ENCODE assay signal across 9 cellular contexts in genomic region chr10:123153486-123154091, GRCh38. TPM values are rescaled to one million over a fixed set of nuclear protein-coding genes. Genes with fewer than 3 reads are reported as not detected.
A peak's percentile ranks its signal among the peaks of the same experiment; 100 is the strongest.
DNase-seq lines count a peak whose midpoint lies in the region; ATAC-seq and TF ChIP-seq lines count a peak whose summit lies in the region.
"Had no signal": no experiment of that assay in that cellular context is flagged by ENCODE, and none has a peak within 500 bp of the region (broad histone marks: within the 10 kb centered on the region; RNA-seq: fewer than 3 reads in every experiment).

No MANE protein-coding gene starts in this region.

- peak overlapping the region; percentile 99 for H3K27ac Mint-ChIP-seq in activated naive CD4-positive, alpha-beta T cell treated with anti-CD3 and anti-CD28 coated beads, Interleukin-2, amount 10 ng/mL, durations not matched to agents 7 days and 5 days
- peak overlapping the region; percentile 99 for H3K27ac Mint-ChIP-seq in activated B cell treated with CpG ODN at 0.5 μM for 24 hours

- POLR2A ChIA-PET in activated B cell treated with CpG ODN at 0.5 μM for 24 hours (lab: Charles Lee): interaction anchor here (0.6 to 2.0 kb wide), 16 partner anchors 8 to 1308 kb away, joined by 3 to 18 read pairs (median 4); partner anchors contain the start of genes ACADSB, C10orf88, IKZF5 and LHPP

- TF ChIP-seq CTCF in activated B cell treated with CpG ODN at 0.5 μM for 24 hours (IDR thresholded peaks at IDR 0.05) (no peak), lower lobe of right lung (IDR thresholded peaks at IDR 0.05) (no peak), GM10266 (IDR thresholded peaks at IDR 0.05; ENCODE audit: control insufficient read depth, insufficient read depth, low read depth, missing control alignments) (no peak)

- H3K4me3 Mint-ChIP-seq in activated naive CD4-positive, alpha-beta T cell treated with anti-CD3 and anti-CD28 coated beads, Interleukin-2, amount 10 ng/mL, durations not matched to agents 7 days and 5 days: peak overlapping the region; percentile 98
- H3K4me3 Mint-ChIP-seq in activated B cell treated with CpG ODN at 0.5 μM for 24 hours: peak overlapping the region; percentile 100

- DNase-seq in activated naive CD4-positive, alpha-beta T cell treated with anti-CD3 and anti-CD28 coated beads, Interleukin-2, amount 10 ng/mL, durations not matched to agents 7 days and 5 days: no peak
- no peak for DNase-seq in activated naive CD4-positive, alpha-beta T cell treated with Interleukin-2 at 50 U/mL for 16 hours
- DNase-seq in activated B cell treated with CpG ODN at 0.5 μM for 24 hours: no peak
- no peak for DNase-seq in lower lobe of right lung
- no peak for DNase-seq in GM10266 (ENCODE audit: extremely low spot score)
- DNase-seq in head of caudate nucleus: no peak
- DNase-seq in RKO (ENCODE audit: low spot score): no peak

- H3K9me3 ChIP-seq in lower lobe of right lung (no peaks in the 10 kb centered on the region), subcutaneous abdominal adipose tissue (ENCODE audit: control insufficient read depth in 5 of 5, low read length in 5 of 5) (no peaks in the 10 kb centered on the region)

- intact Hi-C loops in activated B cell treated with CpG ODN at 0.5 μM for 24 hours (cut with micrococcal nuclease) (loop anchor here (1.0 to 5.0 kb wide), 12 partner anchors 88 to 1764 kb away; partner anchors contain the start of genes ABRAXAS2, C10orf88, FAM24B and IKZF5), lower lobe of right lung (cut with DNase I) (no loop called here), head of caudate nucleus (cut with DNase I) (loop anchor here (10.0 kb wide), 1 partner anchor 141 kb away; no protein-coding TSS in a partner anchor)

- H3K27me3 ChIP-seq in lower lobe of right lung (ENCODE audit: low read depth) (peaks cover 45% of the 10 kb centered on the region), subcutaneous abdominal adipose tissue (ENCODE audit: control insufficient read depth in 5 of 5, insufficient read depth in 4 of 5, low read length in 5 of 5) (peaks cover 31 to 42% (median 38%) of the 10 kb centered on the region in 5 donors)

- H3K36me3 ChIP-seq in lower lobe of right lung (peaks cover 30% of the 10 kb centered on the region), subcutaneous abdominal adipose tissue (ENCODE audit: control insufficient read depth in 5 of 5, insufficient read depth in 5 of 5, low read length in 5 of 5) (peaks cover 16 to 22% (median 20%) of the 10 kb centered on the region in 5 donors)

- peaks cover 31% of the 10 kb centered on the region for H3K27me3 Mint-ChIP-seq in activated naive CD4-positive, alpha-beta T cell treated with anti-CD3 and anti-CD28 coated beads, Interleukin-2, amount 10 ng/mL, durations not matched to agents 7 days and 5 days
- peaks cover 18% of the 10 kb centered on the region for H3K27me3 Mint-ChIP-seq in activated B cell treated with CpG ODN at 0.5 μM for 24 hours

- H3K4me1 Mint-ChIP-seq in activated naive CD4-positive, alpha-beta T cell treated with anti-CD3 and anti-CD28 coated beads, Interleukin-2, amount 10 ng/mL, durations not matched to agents 7 days and 5 days: peaks cover 77% of the 10 kb centered on the region
- peaks cover 73% of the 10 kb centered on the region for H3K4me1 Mint-ChIP-seq in activated B cell treated with CpG ODN at 0.5 μM for 24 hours

- H3K4me1 ChIP-seq in lower lobe of right lung (peaks cover 46% of the 10 kb centered on the region), subcutaneous abdominal adipose tissue (ENCODE audit: control insufficient read depth in 5 of 5, insufficient read depth in 5 of 5, low read length in 5 of 5) (peaks cover 5 to 41% (median 40%) of the 10 kb centered on the region in 5 donors)

- H3K4me3 ChIP-seq in lower lobe of right lung: peak overlapping the region; percentile 89
- peak overlapping the region in 3 of 5 donors; percentile 32 to 95 (median 91) for H3K4me3 ChIP-seq in subcutaneous abdominal adipose tissue (ENCODE audit: low read depth in 1 of 5, low read length in 5 of 5)

- no peak overlapping the region for H3K9ac ChIP-seq in subcutaneous abdominal adipose tissue (ENCODE audit: low read length in 5 of 5)

- no peak for ATAC-seq in activated B cell treated with CpG ODN at 0.5 μM for 24 hours (ENCODE audit: low read depth)
- ATAC-seq in lower lobe of right lung: no peak

- H3K36me3 Mint-ChIP-seq in activated naive CD4-positive, alpha-beta T cell treated with anti-CD3 and anti-CD28 coated beads, Interleukin-2, amount 10 ng/mL, durations not matched to agents 7 days and 5 days: peaks cover 43% of the 10 kb centered on the region
- peaks cover 40% of the 10 kb centered on the region for H3K36me3 Mint-ChIP-seq in activated B cell treated with CpG ODN at 0.5 μM for 24 hours (ENCODE audit: low read depth)

- no peaks in the 10 kb centered on the region for H3K9me3 Mint-ChIP-seq in activated naive CD4-positive, alpha-beta T cell treated with anti-CD3 and anti-CD28 coated beads, Interleukin-2, amount 10 ng/mL, durations not matched to agents 7 days and 5 days
- no peaks in the 10 kb centered on the region for H3K9me3 Mint-ChIP-seq in activated B cell treated with CpG ODN at 0.5 μM for 24 hours

- CTCF ChIA-PET in activated naive CD4-positive, alpha-beta T cell treated with anti-CD3 and anti-CD28 coated beads, Interleukin-2, amount 10 ng/mL, durations not matched to agents 7 days and 5 days (lab: Charles Lee): interaction anchor here (0.5 to 1.6 kb wide), 4 partner anchors 8 to 1099 kb away, joined by 3 to 4 read pairs (median 3); no protein-coding TSS in a partner anchor
- CTCF ChIA-PET in activated B cell treated with CpG ODN at 0.5 μM for 24 hours (lab: Charles Lee): interaction anchor here (0.9 to 2.2 kb wide), 3 partner anchors 9 to 147 kb away, joined by 3 to 7 read pairs (median 4); no protein-coding TSS in a partner anchor

- H3K27ac ChIP-seq in lower lobe of right lung (no peak overlapping the region), subcutaneous abdominal adipose tissue (ENCODE audit: low read depth, low read length) (no peak overlapping the region)

RNA-seq across cellular contexts. Expression of gene BUB3, which starts 0.6 kb away (rescaled TPM):
- total RNA-seq in activated B cell treated with CpG ODN at 0.5 μM for 24 hours (137 and 141 TPM in 2 replicates), lower lobe of right lung (67.3 TPM)

RNA-seq across cellular contexts. Expression of gene HMX2, which starts 5.7 kb away (rescaled TPM):
- total RNA-seq in activated B cell treated with CpG ODN at 0.5 μM for 24 hours (0.13 TPM in 1 of 2 replicates, not detected in the other), lower lobe of right lung (not detected)
- total RNA-seq: glomerular endothelial cell had no signal

RNA-seq across cellular contexts. Expression of gene HMX3, which starts 17.8 kb away (rescaled TPM):
- not detected in 2 replicates for total RNA-seq in activated B cell treated with CpG ODN at 0.5 μM for 24 hours
- total RNA-seq in lower lobe of right lung: not detected
- total RNA-seq: glomerular endothelial cell had no signal
